In genomic region chr5:50724262-50724661, GRCh38 we compare ENCODE assay signal across 20 cellular contexts.
"Had no signal": no experiment of that assay in that cellular context is flagged by ENCODE, and none has a peak within 500 bp of the region (broad histone marks: within the 10 kb centered on the region; RNA-seq: fewer than 3 reads in every experiment).

No MANE protein-coding gene starts in this region.

- H3K4me3 Mint-ChIP-seq: dendritic cell treated with granulocyte-macrophage colony-stimulating factor and Interleukin-4, amounts not matched to agents 40 ng/mL and 50 ng/mL, for 4 days; endodermal cell; nephron; neural progenitor cell had no signal

- DNase-seq: effector CD8-positive, alpha-beta T cell; endodermal cell; foreskin fibroblast; gastrocnemius medialis; head of caudate nucleus; left ventricle myocardium superior; lower lobe of right lung; right lobe of liver; small intestine; stimulated activated CD4-positive, alpha-beta T cell treated with anti-CD3 and anti-CD28 coated beads, Interleukin-15, amount 100 ng/mL, for 24 hours; stimulated activated CD4-positive, alpha-beta T cell treated with anti-CD3 and anti-CD28 coated beads, Interleukin-2, amount 100 ng/mL, for 48 hours; stimulated activated naive CD4-positive, alpha-beta T cell treated with Interleukin-2 at 50 U/mL for 16 hours; stomach; thyroid gland; trophoblast cell had no signal

- H3K4me1 Mint-ChIP-seq: nephron had no signal

- H3K36me3 Mint-ChIP-seq: neural progenitor cell had no signal

- H3K9me3 Mint-ChIP-seq: dendritic cell treated with granulocyte-macrophage colony-stimulating factor and Interleukin-4, amounts not matched to agents 40 ng/mL and 50 ng/mL, for 4 days; endodermal cell; nephron; neural progenitor cell had no signal

- H3K27ac Mint-ChIP-seq: dendritic cell treated with granulocyte-macrophage colony-stimulating factor and Interleukin-4, amounts not matched to agents 40 ng/mL and 50 ng/mL, for 4 days; endodermal cell; nephron; neural progenitor cell; progenitor cell of endocrine pancreas had no signal

- ATAC-seq: esophagus mucosa, gastrocnemius medialis, left ventricle myocardium superior, lower lobe of right lung, right lobe of liver had no signal

- H3K27me3 Mint-ChIP-seq: dendritic cell treated with granulocyte-macrophage colony-stimulating factor and Interleukin-4, amounts not matched to agents 40 ng/mL and 50 ng/mL, for 4 days; progenitor cell of endocrine pancreas had no signal
